Comparison of ENCODE assay signal across 12 cellular contexts in genomic region chr13:99191900-99192399, GRCh38. TPM values are rescaled to one million over a fixed set of nuclear protein-coding genes. Genes with fewer than 3 reads are reported as not detected.
DNase-seq lines count a peak whose midpoint lies in the region; ATAC-seq and TF ChIP-seq lines count a peak whose summit lies in the region.
"Had no signal": no experiment of that assay in that cellular context is flagged by ENCODE, and none has a peak within 500 bp of the region (broad histone marks: within the 10 kb centered on the region; RNA-seq: fewer than 3 reads in every experiment).

No MANE protein-coding gene starts in this region.

- H3K4me1 ChIP-seq in SJSA1 (replicated peaks): peaks cover 19% of the 10 kb centered on the region
- H3K4me1 ChIP-seq in upper lobe of right lung: peaks cover 8% of the 10 kb centered on the region
- H3K4me1 ChIP-seq: adrenal gland had no signal

- H3K36me3 ChIP-seq in SJSA1 (no peaks in the 10 kb centered on the region), upper lobe of right lung (no peaks in the 10 kb centered on the region)
- H3K36me3 ChIP-seq: adrenal gland, esophagus muscularis mucosa had no signal

- peak; percentile 80 for ATAC-seq in upper lobe of right lung

- peaks cover 19% of the 10 kb centered on the region for H3K4me1 Mint-ChIP-seq in activated naive CD8-positive, alpha-beta T cell (ENCODE audit: low read depth)
- peaks cover 14% of the 10 kb centered on the region for H3K4me1 Mint-ChIP-seq in activated naive CD8-positive, alpha-beta T cell treated with anti-CD3 and anti-CD28 coated beads for 36 hours
- peaks cover 10% of the 10 kb centered on the region for H3K4me1 Mint-ChIP-seq in mesothelial cell of epicardium

- DNase-seq in activated naive CD8-positive, alpha-beta T cell treated with anti-CD3 and anti-CD28 coated beads for 36 hours: no peak
- DNase-seq in SJSA1 (ENCODE audit: low read depth in 1 of 2, low spot score in 2 of 2) (peak; percentile 64 to 76), foreskin fibroblast (peak; percentile 30 to 72), upper lobe of right lung (no peak), mesothelial cell of epicardium (ENCODE audit: low spot score in 2 of 2, unreplicated experiment in 2 of 2) (no peak), GM10248 (ENCODE audit: extremely low spot score) (no peak)
- no peak for DNase-seq in activated CD4-positive, CD25-positive, alpha-beta regulatory T cell (lab: John Stamatoyannopoulos, UW)
- DNase-seq: activated CD4-positive, alpha-beta T cell treated with anti-CD3 and anti-CD28 coated beads, Interleukin-2, amount 50 U/mL, for 48 hours; adrenal gland; AML-193 had no signal

- TF ChIP-seq CTCF in foreskin fibroblast (IDR thresholded peaks at IDR 0.05; ENCODE audit: low read depth, low read length) (no peak), upper lobe of right lung (IDR thresholded peaks at IDR 0.05) (no peak), mesothelial cell of epicardium (IDR thresholded peaks at IDR 0.05; ENCODE audit: unreplicated experiment) (no peak), GM10248 (IDR thresholded peaks at IDR 0.05; ENCODE audit: control extremely low read depth, extremely low read depth, low read depth, missing control alignments) (no peak)

- POLR2A ChIA-PET in GM10248 (lab: Yijun Ruan, JAX): no interaction called here

- no peak overlapping the region for H3K4me3 Mint-ChIP-seq in activated naive CD8-positive, alpha-beta T cell
- no peak overlapping the region for H3K4me3 Mint-ChIP-seq in activated naive CD8-positive, alpha-beta T cell treated with anti-CD3 and anti-CD28 coated beads for 36 hours
- H3K4me3 Mint-ChIP-seq in mesothelial cell of epicardium: no peak overlapping the region

- peak overlapping the region; percentile 19 for H3K27ac Mint-ChIP-seq in activated naive CD8-positive, alpha-beta T cell
- no peak overlapping the region for H3K27ac Mint-ChIP-seq in activated naive CD8-positive, alpha-beta T cell treated with anti-CD3 and anti-CD28 coated beads for 36 hours
- no peak overlapping the region for H3K27ac Mint-ChIP-seq in mesothelial cell of epicardium

- H3K27me3 Mint-ChIP-seq in activated naive CD8-positive, alpha-beta T cell: no peaks in the 10 kb centered on the region
- H3K27me3 Mint-ChIP-seq in activated naive CD8-positive, alpha-beta T cell treated with anti-CD3 and anti-CD28 coated beads for 36 hours: no peaks in the 10 kb centered on the region
- H3K27me3 Mint-ChIP-seq in mesothelial cell of epicardium (ENCODE audit: low read depth): no peaks in the 10 kb centered on the region

- H3K9me3 ChIP-seq in SJSA1 (replicated peaks): no peaks in the 10 kb centered on the region
- H3K9me3 ChIP-seq in upper lobe of right lung: no peaks in the 10 kb centered on the region
- H3K9me3 ChIP-seq: adrenal gland, esophagus muscularis mucosa had no signal

- CTCF ChIA-PET in GM10248 (lab: Yijun Ruan, JAX): interaction anchor here (1.4 kb wide), 1 partner anchor 16 kb away, joined by 3 read pairs; no protein-coding TSS in a partner anchor

- H3K9me3 Mint-ChIP-seq in activated naive CD8-positive, alpha-beta T cell (ENCODE audit: low read depth): no peaks in the 10 kb centered on the region
- no peaks in the 10 kb centered on the region for H3K9me3 Mint-ChIP-seq in activated naive CD8-positive, alpha-beta T cell treated with anti-CD3 and anti-CD28 coated beads for 36 hours
- H3K9me3 Mint-ChIP-seq in mesothelial cell of epicardium: no peaks in the 10 kb centered on the region

- H3K27me3 ChIP-seq in SJSA1 (replicated peaks): 0 out of 2 replicates have a peak, but pooled peaks cover 4% of the 10 kb centered on the region
- H3K27me3 ChIP-seq in upper lobe of right lung: no peaks in the 10 kb centered on the region
- H3K27me3 ChIP-seq: adrenal gland, esophagus muscularis mucosa had no signal

- H3K4me3 ChIP-seq in SJSA1 (no peak overlapping the region), foreskin fibroblast (ENCODE audit: low read depth in 1 of 2, low read length in 2 of 2) (no peak overlapping the region), upper lobe of right lung (no peak overlapping the region)
- H3K4me3 ChIP-seq: adrenal gland, esophagus muscularis mucosa had no signal

- H3K27ac ChIP-seq in SJSA1 (no peak overlapping the region), upper lobe of right lung (no peak overlapping the region)
- H3K27ac ChIP-seq: adrenal gland, esophagus muscularis mucosa had no signal

- H3K36me3 Mint-ChIP-seq in activated naive CD8-positive, alpha-beta T cell: no peaks in the 10 kb centered on the region
- H3K36me3 Mint-ChIP-seq in activated naive CD8-positive, alpha-beta T cell treated with anti-CD3 and anti-CD28 coated beads for 36 hours: no peaks in the 10 kb centered on the region
- H3K36me3 Mint-ChIP-seq in mesothelial cell of epicardium: no peaks in the 10 kb centered on the region

- intact Hi-C loops in upper lobe of right lung (cut with DNase I): no loop called here

RNA-seq across cellular contexts. Expression of gene UBAC2, which starts 8.7 kb away (rescaled TPM):
- total RNA-seq in activated naive CD8-positive, alpha-beta T cell treated with anti-CD3 and anti-CD28 coated beads for 36 hours: 10 to 100 TPM; 56.0 to 59.0 TPM
- total RNA-seq in SJSA1 (2014; rRNA removed; shearing (Covaris generic)): 130 and 134 TPM in 2 replicates
- total RNA-seq in upper lobe of right lung: 50.2 TPM
- 61.8 to 64.3 TPM (median 62.3 TPM) in 3 replicates for total RNA-seq in mesothelial cell of epicardium

Comparison
In these comparisons a context has a peak if more than half of its experiments do, and no peak if none do; other contexts are left out.
1. DNase-seq: peak in SJSA1 (2 of 2) and foreskin fibroblast (2 of 2); none in activated naive CD8-positive, alpha-beta T cell treated with anti-CD3 and anti-CD28 coated beads for 36 hours (single experiment), upper lobe of right lung (single experiment), mesothelial cell of epicardium (0 of 2), activated CD4-positive, CD25-positive, alpha-beta regulatory T cell (0 of 4) and GM10248 (single experiment).